In the genomic region with DNA sequence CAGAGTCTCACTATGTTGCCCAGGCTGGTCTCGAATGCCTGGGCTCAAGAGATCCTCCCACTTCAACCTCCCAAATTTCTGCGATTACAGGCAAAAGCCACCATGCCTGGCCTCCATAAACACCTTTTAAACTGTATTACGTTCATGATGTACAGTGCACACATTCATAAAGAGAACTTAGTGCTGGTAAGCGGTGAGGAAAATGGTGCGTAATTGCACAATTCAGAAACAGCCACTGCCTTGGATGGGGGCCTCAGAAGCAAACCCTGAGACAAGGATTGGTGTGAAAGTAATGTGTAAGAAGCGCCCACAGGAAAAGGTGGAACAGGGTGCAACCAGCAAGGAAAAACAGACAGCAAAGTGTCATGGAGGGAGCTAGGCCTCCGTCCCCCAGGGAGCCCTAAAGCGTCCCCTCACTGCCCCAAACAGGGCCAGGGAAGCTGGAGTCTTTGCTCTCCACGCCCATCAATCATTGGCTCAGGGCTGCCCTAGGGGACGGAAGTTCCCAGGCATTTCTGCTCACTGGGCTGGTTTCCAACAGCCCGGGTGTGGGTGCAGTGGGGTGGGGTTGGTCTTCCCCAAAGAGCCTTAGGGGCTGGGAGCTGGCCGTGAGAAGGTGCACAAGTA, we compare ENCODE assay signal across 8 cellular contexts. TPM values are rescaled to one million over a fixed set of nuclear protein-coding genes. Genes with fewer than 3 reads are reported as not detected.
DNase-seq lines count a peak whose midpoint lies in the region; ATAC-seq and TF ChIP-seq lines count a peak whose summit lies in the region.

No MANE protein-coding gene starts in this region.

- no peak for TF ChIP-seq POLR2A in uterus (IDR thresholded peaks at IDR 0.05)

- H3K27ac Mint-ChIP-seq in activated T-cell treated with anti-CD3 and anti-CD28 coated beads, Interleukin-2, amount 50 U/mL, for 72 hours, result peak overlapping the region; percentile 61
- peak overlapping the region; percentile 97 for H3K27ac Mint-ChIP-seq in activated T-helper 2 cell treated with anti-CD3 and anti-CD28 coated beads, Interferon-gamma antibody, Interleukin-2, Interleukin-4, amounts not matched to agents 10 μg/mL and 5 μg/mL and 100 μg/mL, durations not matched to agents 14 hours and 24 hours and 36 hours

- no peak for TF ChIP-seq CTCF in left lung (IDR thresholded peaks at IDR 0.05)
- TF ChIP-seq CTCF in uterus (IDR thresholded peaks at IDR 0.05), result no peak

- no peaks in the 10 kb centered on the region for H3K9me3 Mint-ChIP-seq in activated T-cell treated with anti-CD3 and anti-CD28 coated beads, Interleukin-2, amount 50 U/mL, for 72 hours
- no peaks in the 10 kb centered on the region for H3K9me3 Mint-ChIP-seq in activated T-helper 2 cell treated with anti-CD3 and anti-CD28 coated beads, Interferon-gamma antibody, Interleukin-2, Interleukin-4, amounts not matched to agents 10 μg/mL and 5 μg/mL and 100 μg/mL, durations not matched to agents 14 hours and 24 hours and 36 hours

- intact Hi-C loops in activated T-helper 2 cell treated with anti-CD3 and anti-CD28 coated beads, Interferon-gamma antibody, Interleukin-2, Interleukin-4, amounts not matched to agents 10 μg/mL and 5 μg/mL and 100 μg/mL, durations not matched to agents 14 hours and 24 hours and 36 hours (cut with micrococcal nuclease), result loop anchor here (5.0 kb wide), 1 partner anchor 123 kb away; the partner anchor contains the start of gene PSAP
- intact Hi-C loops in left lung (cut with DNase I) (no loop called here), uterus (cut with DNase I; ENCODE audit: low total_unique reads) (no loop called here)

- no peak overlapping the region for H3K4me3 ChIP-seq in left lung
- no peak overlapping the region for H3K4me3 ChIP-seq in uterus

- DNase-seq in activated T-cell treated with anti-CD3 and anti-CD28 coated beads, Interleukin-2, amount 50 U/mL, for 72 hours, result no peak
- no peak for DNase-seq in activated T-cell treated with anti-CD3 and anti-CD28 coated beads for 4 hours
- DNase-seq in activated T-helper 2 cell treated with anti-CD3 and anti-CD28 coated beads, Interferon-gamma antibody, Interleukin-2, Interleukin-4, amounts not matched to agents 10 μg/mL and 5 μg/mL and 100 μg/mL, durations not matched to agents 14 hours and 24 hours and 36 hours (ENCODE audit: low spot score), result no peak
- peak in 1 of 2 donors; percentile 73 for DNase-seq in left lung
- DNase-seq in uterus, result no peak
- DNase-seq in dermis blood vessel endothelial cell, result no peak
- DNase-seq in effector CD4-positive, alpha-beta T cell, result no peak

- H3K27ac ChIP-seq in left lung (peak overlapping the region; percentile 63 to 95), uterus (peak overlapping the region; percentile 65 to 82)

- ATAC-seq in activated T-cell treated with anti-CD3 and anti-CD28 coated beads, Interleukin-2, amount 50 U/mL, for 72 hours (replicated peaks in 1 of 2), result no peak
- peak; percentile 51 for ATAC-seq in left lung
- ATAC-seq in HG03025 (IDR thresholded peaks at IDR 0.05; ENCODE audit: low FRiP score, unreplicated experiment), result no peak

- H3K9me3 ChIP-seq in left lung (no peaks in the 10 kb centered on the region), uterus (no peaks in the 10 kb centered on the region)

- H3K4me3 Mint-ChIP-seq in activated T-cell treated with anti-CD3 and anti-CD28 coated beads, Interleukin-2, amount 50 U/mL, for 72 hours, result peak overlapping the region; percentile 34 to 65
- H3K4me3 Mint-ChIP-seq in activated T-helper 2 cell treated with anti-CD3 and anti-CD28 coated beads, Interferon-gamma antibody, Interleukin-2, Interleukin-4, amounts not matched to agents 10 μg/mL and 5 μg/mL and 100 μg/mL, durations not matched to agents 14 hours and 24 hours and 36 hours (ENCODE audit: low read depth), result no peak overlapping the region

- H3K36me3 Mint-ChIP-seq in activated T-cell treated with anti-CD3 and anti-CD28 coated beads, Interleukin-2, amount 50 U/mL, for 72 hours (ENCODE audit: insufficient read depth in 2 of 2), result no peaks in the 10 kb centered on the region
- no peaks in the 10 kb centered on the region for H3K36me3 Mint-ChIP-seq in activated T-helper 2 cell treated with anti-CD3 and anti-CD28 coated beads, Interferon-gamma antibody, Interleukin-2, Interleukin-4, amounts not matched to agents 10 μg/mL and 5 μg/mL and 100 μg/mL, durations not matched to agents 14 hours and 24 hours and 36 hours (ENCODE audit: low read depth)

- H3K4me1 ChIP-seq in left lung (peaks cover 20 to 72% of the 10 kb centered on the region in 2 donors), uterus (peaks cover 0 to 21% of the 10 kb centered on the region in 2 donors)

- peaks cover 94% of the 10 kb centered on the region for H3K4me1 Mint-ChIP-seq in activated T-cell treated with anti-CD3 and anti-CD28 coated beads, Interleukin-2, amount 50 U/mL, for 72 hours (ENCODE audit: low read depth)
- H3K4me1 Mint-ChIP-seq in activated T-helper 2 cell treated with anti-CD3 and anti-CD28 coated beads, Interferon-gamma antibody, Interleukin-2, Interleukin-4, amounts not matched to agents 10 μg/mL and 5 μg/mL and 100 μg/mL, durations not matched to agents 14 hours and 24 hours and 36 hours (ENCODE audit: low read depth), result peaks cover 63% of the 10 kb centered on the region

- H3K36me3 ChIP-seq in left lung, result no peaks in the 10 kb centered on the region
- no peaks in the 10 kb centered on the region for H3K36me3 ChIP-seq in uterus

- H3K27me3 ChIP-seq in left lung, result no peaks in the 10 kb centered on the region
- H3K27me3 ChIP-seq in uterus, result no peaks in the 10 kb centered on the region

- H3K27me3 Mint-ChIP-seq in activated T-cell treated with anti-CD3 and anti-CD28 coated beads, Interleukin-2, amount 50 U/mL, for 72 hours (ENCODE audit: low read depth), result no peaks in the 10 kb centered on the region
- H3K27me3 Mint-ChIP-seq in activated T-helper 2 cell treated with anti-CD3 and anti-CD28 coated beads, Interferon-gamma antibody, Interleukin-2, Interleukin-4, amounts not matched to agents 10 μg/mL and 5 μg/mL and 100 μg/mL, durations not matched to agents 14 hours and 24 hours and 36 hours (ENCODE audit: low read depth), result no peaks in the 10 kb centered on the region

RNA-seq across cellular contexts. Expression of gene C10orf105, which starts 9.6 kb away (rescaled TPM):
- under 1 TPM; 0.35 to 0.43 TPM for total RNA-seq in activated T-cell treated with anti-CD3 and anti-CD28 coated beads, Interleukin-2, amount 50 U/mL, for 72 hours
- 0.11 and 0.18 TPM in 2 replicates for total RNA-seq in activated T-helper 2 cell treated with anti-CD3 and anti-CD28 coated beads, Interferon-gamma antibody, Interleukin-2, Interleukin-4, amounts not matched to agents 10 μg/mL and 5 μg/mL and 100 μg/mL, durations not matched to agents 14 hours and 24 hours and 36 hours
- 1 to 10 TPM in 1 of 2 donors, under 1 TPM in 1; 0.17 to 1.0 TPM for total RNA-seq in left lung
- 1 to 10 TPM in 1 of 4 donors, under 1 TPM in 1, not detected in 2; 0.07 to 1.2 TPM for total RNA-seq in uterus
- under 0.01 and 0.05 TPM in 2 replicates for total RNA-seq in dermis blood vessel endothelial cell

RNA-seq across cellular contexts. Expression of gene VSIR, which starts 44.2 kb away (rescaled TPM):
- 10 to 100 TPM; 70.1 to 70.5 TPM for total RNA-seq in activated T-cell treated with anti-CD3 and anti-CD28 coated beads, Interleukin-2, amount 50 U/mL, for 72 hours
- total RNA-seq in activated T-helper 2 cell treated with anti-CD3 and anti-CD28 coated beads, Interferon-gamma antibody, Interleukin-2, Interleukin-4, amounts not matched to agents 10 μg/mL and 5 μg/mL and 100 μg/mL, durations not matched to agents 14 hours and 24 hours and 36 hours, result 56.5 and 61.9 TPM in 2 replicates
- total RNA-seq in left lung (100 to 1,000 TPM in 1 of 2 donors, 10 to 100 TPM in 1; 46.7 to 133 TPM), uterus (100 to 1,000 TPM in 1 of 4 donors, 10 to 100 TPM in 3; 18.9 to 127 (median 36.7) TPM), dermis blood vessel endothelial cell (25.1 and 42.2 TPM in 2 replicates)
